Comparison of ENCODE assay signal across 21 cellular contexts in genomic region chr21:42942244-42942643, GRCh38. TPM values are rescaled to one million over a fixed set of nuclear protein-coding genes. Genes with fewer than 3 reads are reported as not detected.
DNase-seq lines count a peak whose midpoint lies in the region; ATAC-seq and TF ChIP-seq lines count a peak whose summit lies in the region.
"Had no signal": no experiment of that assay in that cellular context is flagged by ENCODE, and none has a peak within 500 bp of the region (broad histone marks: within the 10 kb centered on the region; RNA-seq: fewer than 3 reads in every experiment).

No MANE protein-coding gene starts in this region.

- WGBS in smooth muscle cell (ENCODE audit: low lambda C conversion rate) = 62% methylated on average over 6 of the region's 6 CpGs

- H3K4me3 Mint-ChIP-seq in CD4-positive, alpha-beta T cell = no peak overlapping the region
- H3K4me3 Mint-ChIP-seq: IgD-negative memory B cell had no signal

- H3K27me3 Mint-ChIP-seq in CD4-positive, alpha-beta T cell = no peaks in the 10 kb centered on the region
- H3K27me3 Mint-ChIP-seq: IgD-negative memory B cell had no signal

- POLR2A ChIA-PET in RWPE1 (lab: Yijun Ruan, JAX; ENCODE audit: low non-redundant PET) = no interaction called here
- POLR2A ChIA-PET in CD4-positive, alpha-beta T cell (lab: Charles Lee) = no interaction called here

- no peaks in the 10 kb centered on the region for H3K4me1 Mint-ChIP-seq in CD4-positive, alpha-beta T cell (ENCODE audit: low read depth)

- H3K4me3 ChIP-seq in fibroblast of mammary gland (ENCODE audit: control insufficient read depth, low read depth, low read length) (no peak overlapping the region), smooth muscle cell (no peak overlapping the region)
- H3K4me3 ChIP-seq: BLaER1 treated with 17β-estradiol and CSF1 and Interleukin-3, amounts not matched to agents 10 nM and 100 nM; HAP-1; PC-9; SK-N-MC had no signal

- H3K4me2 ChIP-seq in smooth muscle cell = no peak overlapping the region
- H3K4me2 ChIP-seq: PC-9 had no signal

- intact Hi-C loops in CD4-positive, alpha-beta T cell (cut with DNase I, micrococcal nuclease) = no loop called here

- no peaks in the 10 kb centered on the region for H4K20me1 ChIP-seq in smooth muscle cell (ENCODE audit: low read depth)
- H4K20me1 ChIP-seq: BLaER1 treated with 17β-estradiol and CSF1 and Interleukin-3, amounts not matched to agents 10 nM and 100 nM had no signal

- no peaks in the 10 kb centered on the region for H3K9me3 Mint-ChIP-seq in CD4-positive, alpha-beta T cell
- H3K9me3 Mint-ChIP-seq: IgD-negative memory B cell had no signal

- peaks cover 4% of the 10 kb centered on the region for H3K4me1 ChIP-seq in smooth muscle cell (ENCODE audit: low read depth)
- H3K4me1 ChIP-seq: HAP-1 had no signal

- H3F3A ChIP-seq in smooth muscle cell (ENCODE audit: low read depth) = peaks cover 6% of the 10 kb centered on the region

- ATAC-seq in activated CD4-positive, CD25-positive, alpha-beta regulatory T cell treated with anti-CD3 and anti-CD28 coated beads, Interleukin-2, amount 50 U/mL, for 24 hours = peak; percentile 44 to 51
- no peak for ATAC-seq in CD4-positive, alpha-beta T cell (ENCODE audit: poor library complexity)

- H3K9ac ChIP-seq in smooth muscle cell (ENCODE audit: low read depth) = no peak overlapping the region
- H3K9ac ChIP-seq: BLaER1 treated with 17β-estradiol and CSF1 and Interleukin-3, amounts not matched to agents 10 nM and 100 nM had no signal

- CTCF ChIA-PET in RWPE1 (lab: Yijun Ruan, JAX) = no interaction called here
- CTCF ChIA-PET in CD4-positive, alpha-beta T cell (lab: Charles Lee) = no interaction called here

- no peak for DNase-seq in activated CD4-positive, CD25-positive, alpha-beta regulatory T cell (lab: John Stamatoyannopoulos, UW)
- DNase-seq in RWPE1 (ENCODE audit: low spot score) (no peak), fibroblast of mammary gland (ENCODE audit: low read depth) (peak; percentile 7), smooth muscle cell (lab: John Stamatoyannopoulos, UW; ENCODE audit: unreplicated experiment) (no peak), iPS-NIHi11 (ENCODE audit: low spot score) (no peak), NCI-H1048 (lab: John Stamatoyannopoulos, UW) (no peak)
- DNase-seq in CD4-positive, alpha-beta T cell = no peak
- DNase-seq: DMS 273 treated with DMSO at 0.1 percent for 48 hours, NCI-H1436, NCI-H2029, NCI-H2171 treated with DMSO at 0.1 percent for 48 hours, NCI-H774, PC-9 had no signal

- H3K27me3 ChIP-seq in smooth muscle cell (ENCODE audit: low read depth) = no peaks in the 10 kb centered on the region
- no peaks in the 10 kb centered on the region for H3K27me3 ChIP-seq in CD4-positive, alpha-beta T cell (ENCODE audit: control insufficient read depth, insufficient read depth, low read length)
- H3K27me3 ChIP-seq: BLaER1 treated with 17β-estradiol and CSF1 and Interleukin-3, amounts not matched to agents 10 nM and 100 nM had no signal

- H3K79me2 ChIP-seq in smooth muscle cell (ENCODE audit: low read depth) = no peaks in the 10 kb centered on the region

- H3K9me3 ChIP-seq in smooth muscle cell (replicated peaks; ENCODE audit: low read depth) = no peaks in the 10 kb centered on the region
- no peaks in the 10 kb centered on the region for H3K9me3 ChIP-seq in CD4-positive, alpha-beta T cell (ENCODE audit: control insufficient read depth, low read length)
- H3K9me3 ChIP-seq: HAP-1 had no signal

- H3K36me3 Mint-ChIP-seq in CD4-positive, alpha-beta T cell (ENCODE audit: low read depth) = no peaks in the 10 kb centered on the region

- H3K36me3 ChIP-seq in smooth muscle cell (ENCODE audit: low read depth) = no peaks in the 10 kb centered on the region
- H3K36me3 ChIP-seq: BLaER1 treated with 17β-estradiol and CSF1 and Interleukin-3, amounts not matched to agents 10 nM and 100 nM; HAP-1 had no signal

- no peak for TF ChIP-seq CTCF in RWPE1 (conservative IDR thresholded peaks at IDR 0.05; ENCODE audit: low read depth)
- TF ChIP-seq CTCF in fibroblast of mammary gland (conservative IDR thresholded peaks at IDR 0.05; ENCODE audit: control insufficient read depth, insufficient read depth, low read depth, low read length) = no peak
- TF ChIP-seq CTCF in smooth muscle cell (IDR thresholded peaks at IDR 0.05; ENCODE audit: borderline replicate concordance, insufficient read depth, poor library complexity, severe bottlenecking) = no peak
- TF ChIP-seq CTCF in CD4-positive, alpha-beta T cell (IDR thresholded peaks at IDR 0.05) = no peak

- no peak overlapping the region for H2AFZ ChIP-seq in smooth muscle cell (ENCODE audit: low read depth)
- H2AFZ ChIP-seq: PC-9 had no signal

- H3K27ac Mint-ChIP-seq in CD4-positive, alpha-beta T cell = no peak overlapping the region
- H3K27ac Mint-ChIP-seq: IgD-negative memory B cell had no signal

- peak overlapping the region; percentile 92 for H3K27ac ChIP-seq in RWPE1
- peak overlapping the region; percentile 10 for H3K27ac ChIP-seq in smooth muscle cell (ENCODE audit: low read depth)
- H3K27ac ChIP-seq in CD4-positive, alpha-beta T cell (ENCODE audit: low read depth, low read length) = no peak overlapping the region
- H3K27ac ChIP-seq: BLaER1 treated with 17β-estradiol and CSF1 and Interleukin-3, amounts not matched to agents 10 nM and 100 nM; PC-9; SK-N-MC had no signal

RNA-seq across cellular contexts. Expression of gene ERVH48-1, which starts 16.8 kb away (rescaled TPM):
- 7.5 and 7.6 TPM in 2 replicates for total RNA-seq in smooth muscle cell
- 6.8 and 9.8 TPM in 2 replicates for polyA plus RNA-seq in smooth muscle cell
- total RNA-seq in CD4-positive, alpha-beta T cell = 1 to 10 TPM; 1.1 to 1.4 TPM
- total RNA-seq: A172, HT-29, NCI-H460, PC-9 had no signal
- polyA plus RNA-seq: IgD-negative memory B cell had no signal

RNA-seq across cellular contexts. Expression of gene PKNOX1, which starts 32.1 kb away (rescaled TPM):
- total RNA-seq in smooth muscle cell = 12.4 and 28.5 TPM in 2 replicates
- polyA plus RNA-seq in smooth muscle cell = 20.4 and 20.8 TPM in 2 replicates
- total RNA-seq in CD4-positive, alpha-beta T cell = 10 to 100 TPM; 10.3 TPM

RNA-seq across cellular contexts. Expression of gene NDUFV3, which starts 49.1 kb away (rescaled TPM):
- total RNA-seq in smooth muscle cell = 23.3 and 29.7 TPM in 2 replicates
- polyA plus RNA-seq in smooth muscle cell = 28.4 and 31.7 TPM in 2 replicates
- total RNA-seq in CD4-positive, alpha-beta T cell = 10 to 100 TPM; 15.3 to 15.8 TPM
